ENCODE assay signal across 8 cellular contexts in genomic region chr20:35329435-35330139, GRCh38. TPM values are rescaled to one million over a fixed set of nuclear protein-coding genes. Genes with fewer than 3 reads are reported as not detected.
A peak's percentile ranks its signal among the peaks of the same experiment; 100 is the strongest.
DNase-seq lines count a peak whose midpoint lies in the region; ATAC-seq and TF ChIP-seq lines count a peak whose summit lies in the region.

No MANE protein-coding gene starts in this region.

- no peaks in the 10 kb centered on the region for H3K36me3 ChIP-seq in liver (ENCODE audit: control insufficient read depth in 4 of 4, insufficient read depth in 3 of 4, low read depth in 1 of 4, low read length in 3 of 4)

- no peaks in the 10 kb centered on the region for H3K9me3 Mint-ChIP-seq in activated T-helper 17 cell treated with anti-CD3 and anti-CD28 coated beads, Interleukin-2, amount 50 U/mL, for 72 hours

- H3K4me1 ChIP-seq in liver (ENCODE audit: control insufficient read depth in 4 of 4, insufficient read depth in 4 of 4, low read length in 3 of 4): peaks cover 6 to 49% (median 36%) of the 10 kb centered on the region in 4 donors

- peak; percentile 86 for ATAC-seq in activated T-helper 17 cell treated with anti-CD3 and anti-CD28 coated beads, Interleukin-2, amount 50 U/mL, for 72 hours (replicated peaks)
- ATAC-seq in GM18858 (IDR thresholded peaks at IDR 0.05; ENCODE audit: unreplicated experiment) (no peak), HG03108 (IDR thresholded peaks at IDR 0.05; ENCODE audit: unreplicated experiment) (no peak)

- no peaks in the 10 kb centered on the region for H3K27me3 Mint-ChIP-seq in activated T-helper 17 cell treated with anti-CD3 and anti-CD28 coated beads, Interleukin-2, amount 50 U/mL, for 72 hours

- WGBS in liver: 89% methylated on average over 4 of the region's 4 CpGs

- H3K27ac ChIP-seq in liver (ENCODE audit: low read depth in 1 of 2, low read length in 2 of 2): no peak overlapping the region

- DNase-seq in ACHN (peak; percentile 64), NOMO-1 treated with DMSO at 0.1 percent for 48 hours (lab: John Stamatoyannopoulos, UW; ENCODE audit: unreplicated experiment) (peak; percentile 63), NCI-H774 (lab: John Stamatoyannopoulos, UW) (no peak)

- peaks cover 12% of the 10 kb centered on the region for H3K4me1 Mint-ChIP-seq in activated T-helper 17 cell treated with anti-CD3 and anti-CD28 coated beads, Interleukin-2, amount 50 U/mL, for 72 hours

- no peak overlapping the region for H3K9ac ChIP-seq in liver (ENCODE audit: low read depth in 1 of 2, low read length in 2 of 2)

- H3K4me3 Mint-ChIP-seq in activated T-helper 17 cell treated with anti-CD3 and anti-CD28 coated beads, Interleukin-2, amount 50 U/mL, for 72 hours: peak overlapping the region; percentile 29

- no peak overlapping the region for H3K4me3 ChIP-seq in liver (ENCODE audit: low read depth in 1 of 3, low read length in 3 of 3)

- H3K27me3 ChIP-seq in liver (ENCODE audit: control insufficient read depth in 4 of 4, insufficient read depth in 4 of 4, low read length in 3 of 4): no peaks in the 10 kb centered on the region

- in situ Hi-C loops in ACHN (cut with HindIII; ENCODE audit: low pct_ligation_motif_present, low pct_unique_long_range_greater_than_20kb, low sequenced_read_pairs): no loop called here

- H3K9me3 ChIP-seq in liver (ENCODE audit: control insufficient read depth in 4 of 4, low read length in 3 of 4): no peaks in the 10 kb centered on the region

- TF ChIP-seq CTCF in GM12874 (IDR thresholded peaks at IDR 0.05; ENCODE audit: insufficient read depth, low read depth, low read length) (peak; percentile 67), liver (IDR thresholded peaks at IDR 0.05; ENCODE audit: low read depth, low read length, missing input control) (peak; percentile 38)

- H3K36me3 Mint-ChIP-seq in activated T-helper 17 cell treated with anti-CD3 and anti-CD28 coated beads, Interleukin-2, amount 50 U/mL, for 72 hours (ENCODE audit: low read depth): peaks cover 13% of the 10 kb centered on the region

- peak; percentile 45 to 74 for TF ChIP-seq RAD21 in liver (IDR thresholded peaks at IDR 0.05)

- H3K27ac Mint-ChIP-seq in activated T-helper 17 cell treated with anti-CD3 and anti-CD28 coated beads, Interleukin-2, amount 50 U/mL, for 72 hours: peak overlapping the region; percentile 76

TF ChIP-seq in liver, 16 proteins besides CTCF, POLR2A, EP300 and RAD21:
- TF ChIP-seq FOXA1 (IDR thresholded peaks at IDR 0.05): no peak
- TF ChIP-seq RXRA (IDR thresholded peaks at IDR 0.05): peak in 1 of 2 donors; percentile 20
- no peak for TF ChIP-seq HNF4A (conservative IDR thresholded peaks at IDR 0.05)

RNA-seq across cellular contexts. Expression of gene FAM83C, which starts 37.4 kb away (rescaled TPM):
- not detected for total RNA-seq in activated T-helper 17 cell treated with anti-CD3 and anti-CD28 coated beads, Interleukin-2, amount 50 U/mL, for 72 hours
- under 1 TPM in 1 of 2 donors, not detected in 1; 0.05 TPM for total RNA-seq in liver
- polyA plus RNA-seq in liver: not detected

RNA-seq across cellular contexts. Expression of gene EIF6, which starts 45.0 kb away (rescaled TPM):
- total RNA-seq in activated T-helper 17 cell treated with anti-CD3 and anti-CD28 coated beads, Interleukin-2, amount 50 U/mL, for 72 hours: 100 to 1,000 TPM in 1 of 2 donors, 10 to 100 TPM in 1; 82.7 to 146 TPM
- 10 to 100 TPM; 60.8 to 71.3 TPM for total RNA-seq in liver
- 100 to 1,000 TPM; 140 to 160 TPM for polyA plus RNA-seq in liver

RNA-seq across cellular contexts. Expression of gene MMP24OS, which starts 51.7 kb away (rescaled TPM):
- total RNA-seq in activated T-helper 17 cell treated with anti-CD3 and anti-CD28 coated beads, Interleukin-2, amount 50 U/mL, for 72 hours: 100 to 1,000 TPM in 1 of 2 donors, 10 to 100 TPM in 1; 38.3 to 104 TPM
- total RNA-seq in liver: 1 to 10 TPM; 5.2 to 5.4 TPM
- polyA plus RNA-seq in liver: 10 to 100 TPM; 15.2 to 16.0 TPM

Comparison
In these comparisons a context has a peak if more than half of its experiments do, and no peak if none do; other contexts are left out.
1. RNA of gene MMP24OS, which starts 51.7 kb away (total RNA-seq): 38.3 to 104 TPM in activated T-helper 17 cell treated with anti-CD3 and anti-CD28 coated beads, Interleukin-2, amount 50 U/mL, for 72 hours; 5.2 to 5.4 TPM in liver; every median in the first group is over 4 times any median in the second.